Comparison of ENCODE assay signal across 13 cellular contexts in the genomic region with DNA sequence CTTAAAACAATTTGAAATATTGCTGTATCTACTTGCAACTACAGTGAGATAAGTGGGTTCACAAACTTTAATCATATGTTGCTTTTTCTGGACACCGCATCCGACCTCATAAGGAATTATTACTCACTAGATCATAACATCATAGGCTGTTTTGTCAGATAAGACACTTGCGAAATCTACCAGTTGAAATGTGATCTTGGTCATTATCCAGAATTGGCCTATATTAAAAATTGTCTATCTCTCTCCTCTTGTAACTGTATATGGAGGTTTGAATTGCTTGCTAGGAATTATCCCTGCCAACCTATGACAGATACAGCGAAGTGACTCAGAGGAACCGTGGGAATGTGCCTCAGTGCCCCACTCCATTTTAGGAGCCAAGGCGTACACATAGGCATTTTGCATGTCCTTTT.
DNase-seq lines count a peak whose midpoint lies in the region; ATAC-seq, FAIRE-seq and TF ChIP-seq lines count a peak whose summit lies in the region.
"Had no signal": no experiment of that assay in that cellular context is flagged by ENCODE, and none has a peak within 500 bp of the region (broad histone marks: within the 10 kb centered on the region; RNA-seq: fewer than 3 reads in every experiment).

No MANE protein-coding gene starts in this region.

- CTCF ChIA-PET in RWPE1 (lab: Yijun Ruan, JAX): interaction anchor here (0.6 kb wide), 1 partner anchor 199 kb away, joined by 6 read pairs; no protein-coding TSS in a partner anchor
- CTCF ChIA-PET in endothelial cell of umbilical vein (lab: Charles Lee): interaction anchor here (0.7 to 1.1 kb wide), 2 partner anchors 15 to 98 kb away, joined by 3 to 4 read pairs; no protein-coding TSS in a partner anchor

- H3K79me2 ChIP-seq in endothelial cell of umbilical vein (ENCODE audit: control insufficient read depth, insufficient read depth, low read length): no peaks in the 10 kb centered on the region

- H3K4me1 ChIP-seq in endothelial cell of umbilical vein (ENCODE audit: control insufficient read depth, extremely low read depth, insufficient read depth, low read length): peaks cover 28% of the 10 kb centered on the region
- H3K4me1 ChIP-seq: colonic mucosa had no signal

- peak overlapping the region; percentile 90 for H3K4me2 ChIP-seq in endothelial cell of umbilical vein (ENCODE audit: insufficient read depth, low read length)

- DNase-seq in HPDE6-E6E7 (ENCODE audit: extremely low spot score) (peak; percentile 0), RWPE1 (ENCODE audit: low spot score) (peak; percentile 19), endothelial cell of umbilical vein (ENCODE audit: low read depth, low spot score) (peak; percentile 93), pulmonary artery endothelial cell (ENCODE audit: low read depth, low spot score) (peak; percentile 75), WERI-Rb-1 (no peak), NCI-H526 treated with DMSO at 0.1 percent for 48 hours (lab: John Stamatoyannopoulos, UW) (no peak)
- DNase-seq: Calu3, colonic mucosa, MG63, NCI-H2227 treated with DMSO at 0.1 percent for 48 hours, thyroid gland had no signal

- H3K36me3 ChIP-seq in endothelial cell of umbilical vein (ENCODE audit: control insufficient read depth in 2 of 2, extremely low read depth in 1 of 2, insufficient read depth in 2 of 2, low read length in 2 of 2) (no peaks in the 10 kb centered on the region), WERI-Rb-1 (no peaks in the 10 kb centered on the region)
- H3K36me3 ChIP-seq: colonic mucosa, MG63, thyroid gland had no signal

- peak overlapping the region; percentile 68 for H3K9ac ChIP-seq in endothelial cell of umbilical vein (replicated peaks; ENCODE audit: extremely low read depth, insufficient read depth, low read length)

- no peak overlapping the region for H2AFZ ChIP-seq in endothelial cell of umbilical vein (ENCODE audit: low read depth, low read length)

- peak; percentile 32 for TF ChIP-seq POLR2A in endothelial cell of umbilical vein (IDR thresholded peaks at IDR 0.05; ENCODE audit: low read depth, low read length)

- H3K4me3 ChIP-seq in endothelial cell of umbilical vein (replicated peaks in 1 of 3; ENCODE audit: insufficient read depth in 1 of 3, low read depth in 1 of 3, low read length in 3 of 3) (no peak overlapping the region), WERI-Rb-1 (ENCODE audit: low read depth, low read length) (no peak overlapping the region)
- H3K4me3 ChIP-seq: colonic mucosa, MG63, thyroid gland had no signal

- intact Hi-C loops in endothelial cell of umbilical vein (cut with micrococcal nuclease): loop anchor here (1.0 kb wide), 4 partner anchors 14 to 75 kb away; no protein-coding TSS in a partner anchor

- POLR2A ChIA-PET in RWPE1 (lab: Yijun Ruan, JAX; ENCODE audit: low non-redundant PET): no interaction called here
- POLR2A ChIA-PET in endothelial cell of umbilical vein (lab: Charles Lee): interaction anchor here (1.0 kb wide), 1 partner anchor 59 kb away, joined by 4 read pairs; no protein-coding TSS in a partner anchor

- FAIRE-seq in endothelial cell of umbilical vein (lab: Jason Lieb, UNC): peak; percentile 83

- dilution Hi-C loops in endothelial cell of umbilical vein (cut with MboI; ENCODE audit: extremely low pct_ligation_motif_present, low sequenced_read_pairs): no loop called here

- no peak for TF ChIP-seq CTCF in RWPE1 (conservative IDR thresholded peaks at IDR 0.05; ENCODE audit: low read depth)
- no peak for TF ChIP-seq CTCF in endothelial cell of umbilical vein (IDR thresholded peaks at IDR 0.05; ENCODE audit: extremely low read depth in 1 of 2, insufficient read depth in 1 of 2, low read depth in 1 of 2, low read length in 2 of 2)
- TF ChIP-seq CTCF in WERI-Rb-1 (IDR thresholded peaks at IDR 0.05; ENCODE audit: low read depth, low read length): no peak

- BruUV-seq in endothelial cell of umbilical vein (replicated peaks; lab: Mats Ljungman, UMichigan): no TSS peak

- no peak overlapping the region for H3K27ac ChIP-seq in RWPE1
- peak overlapping the region; percentile 90 for H3K27ac ChIP-seq in endothelial cell of umbilical vein (ENCODE audit: insufficient read depth, low read depth, low read length)
- H3K27ac ChIP-seq in WERI-Rb-1: no peak overlapping the region
- H3K27ac ChIP-seq: colonic mucosa, thyroid gland had no signal

- H3K9me1 ChIP-seq in endothelial cell of umbilical vein (replicated peaks; ENCODE audit: control insufficient read depth, extremely low read depth, insufficient read depth, low read length): no peaks in the 10 kb centered on the region

- ATAC-seq in GM18502 (IDR thresholded peaks at IDR 0.05; ENCODE audit: poor library complexity, unreplicated experiment): no peak
- no peak for ATAC-seq in GM19395 (IDR thresholded peaks at IDR 0.05; ENCODE audit: unreplicated experiment)

- no peaks in the 10 kb centered on the region for H4K20me1 ChIP-seq in endothelial cell of umbilical vein (replicated peaks; ENCODE audit: control insufficient read depth, extremely low read depth, insufficient read depth, low read length)

- H3K9me3 ChIP-seq in endothelial cell of umbilical vein (replicated peaks; ENCODE audit: control insufficient read depth, insufficient read depth, low read length) (no peaks in the 10 kb centered on the region), WERI-Rb-1 (ENCODE audit: severe bottlenecking) (no peaks in the 10 kb centered on the region)
- H3K9me3 ChIP-seq: colonic mucosa, thyroid gland had no signal

- H3K27me3 ChIP-seq in endothelial cell of umbilical vein (ENCODE audit: control insufficient read depth in 2 of 2, insufficient read depth in 2 of 2, low read length in 2 of 2) (no peaks in the 10 kb centered on the region), WERI-Rb-1 (ENCODE audit: insufficient read depth, low read depth, severe bottlenecking) (no peaks in the 10 kb centered on the region)
- H3K27me3 ChIP-seq: colonic mucosa, MG63, thyroid gland had no signal

TF ChIP-seq in endothelial cell of umbilical vein, 7 proteins besides CTCF, POLR2A, EP300 and RAD21:
- TF ChIP-seq JUN (IDR thresholded peaks at IDR 0.05; ENCODE audit: borderline replicate concordance, insufficient read depth, insufficient read length, low read depth): peak; percentile 24
- TF ChIP-seq MYC (IDR thresholded peaks at IDR 0.05; ENCODE audit: low read depth, low read length): no peak
- peak; percentile 92 for TF ChIP-seq GATA2 (IDR thresholded peaks at IDR 0.05; ENCODE audit: insufficient read depth, insufficient read length, low read depth, low read length)
- TF ChIP-seq, protein P1, sequence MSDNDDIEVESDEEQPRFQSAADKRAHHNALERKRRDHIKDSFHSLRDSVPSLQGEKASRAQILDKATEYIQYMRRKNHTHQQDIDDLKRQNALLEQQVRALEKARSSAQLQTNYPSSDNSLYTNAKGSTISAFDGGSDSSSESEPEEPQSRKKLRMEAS (IDR thresholded peaks at IDR 0.05; ENCODE audit: insufficient read depth, insufficient read length): no peak
- TF ChIP-seq EZH2 (IDR thresholded peaks at IDR 0.05; ENCODE audit: borderline replicate concordance, low read depth, low read length, severe bottlenecking): no peak
- TF ChIP-seq POLR2AphosphoS5 (IDR thresholded peaks at IDR 0.05; ENCODE audit: insufficient read depth, low read depth, low read length): peak; percentile 68
- peak; percentile 58 for TF ChIP-seq FOS (IDR thresholded peaks at IDR 0.05; ENCODE audit: borderline replicate concordance, insufficient read depth, low read length)

Comparison
In these comparisons a context has a peak if more than half of its experiments do, and no peak if none do; other contexts are left out.
1. DNase-seq: peak in HPDE6-E6E7 (single experiment), RWPE1 (single experiment), endothelial cell of umbilical vein (single experiment) and pulmonary artery endothelial cell (single experiment); none in WERI-Rb-1 (single experiment) and NCI-H526 treated with DMSO at 0.1 percent for 48 hours (single experiment).